26 cellular contexts compared by ENCODE assay signal in the genomic region with DNA sequence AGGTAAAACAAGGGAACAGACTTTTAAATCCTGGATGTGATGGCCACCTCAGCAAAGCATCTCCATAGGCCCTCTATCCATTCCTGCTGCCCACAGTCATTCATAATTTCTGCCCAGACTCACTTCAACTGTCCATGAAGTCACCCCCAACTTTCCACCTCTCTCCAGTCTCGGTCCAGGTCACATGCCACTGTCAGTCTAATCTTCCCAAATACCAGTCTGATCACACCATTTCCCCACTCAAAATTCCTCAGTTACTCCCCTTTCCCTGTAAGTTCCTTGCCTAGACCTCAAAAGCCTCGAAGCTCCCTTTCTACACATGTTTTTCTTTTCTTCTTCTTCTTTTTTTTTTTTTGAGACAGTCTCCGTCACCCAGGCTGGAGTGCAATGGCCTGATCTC. TPM values are rescaled to one million over a fixed set of nuclear protein-coding genes. Genes with fewer than 3 reads are reported as not detected.
DNase-seq lines count a peak whose midpoint lies in the region; ATAC-seq and TF ChIP-seq lines count a peak whose summit lies in the region.
"Had no signal": no experiment of that assay in that cellular context is flagged by ENCODE, and none has a peak within 500 bp of the region (broad histone marks: within the 10 kb centered on the region; RNA-seq: fewer than 3 reads in every experiment).

No MANE protein-coding gene starts in this region.

- no peak for DNase-seq in activated CD4-positive, alpha-beta T cell treated with anti-CD3 and anti-CD28 coated beads, Interleukin-2, amount 10 ng/mL, durations not matched to agents 7 days and 5 days
- no peak for DNase-seq in activated CD4-positive, alpha-beta T cell treated with anti-CD3 and anti-CD28 coated beads for 36 hours
- DNase-seq in nephron progenitor cell (no peak), inferior parietal cortex (ENCODE audit: extremely low spot score) (no peak), kidney glomerular epithelial cell (lab: John Stamatoyannopoulos, UW) (no peak), stomach (no peak), hippocampal formation (lab: John Stamatoyannopoulos, UW) (no peak)
- DNase-seq: ACHN; Calu3; CD4-positive, alpha-beta memory T cell; DMS153; GM23248; MM.1S; NCI-H1048; NCI-H1417 treated with DMSO at 0.1 percent for 48 hours; NCI-H187; NCI-H446; NCI-H526 treated with DMSO at 0.1 percent for 48 hours; PC-3; SHP77 treated with DMSO at 0.1 percent for 48 hours had no signal

- no peak overlapping the region for H3K27ac ChIP-seq in stomach
- H3K27ac ChIP-seq: 22Rv1, BLaER1, GM23248 had no signal

- intact Hi-C loops in activated CD4-positive, alpha-beta T cell treated with anti-CD3 and anti-CD28 coated beads for 36 hours (cut with DNase I, micrococcal nuclease): no loop called here
- intact Hi-C loops in dendritic cell treated with granulocyte-macrophage colony-stimulating factor and Interleukin-4, amounts not matched to agents 40 ng/mL and 50 ng/mL, for 4 days (cut with micrococcal nuclease): no loop called here
- intact Hi-C loops in stomach (cut with DNase I; ENCODE audit: low total_unique reads): no loop called here

- peak overlapping the region; percentile 57 for H3K27ac Mint-ChIP-seq in activated CD4-positive, alpha-beta T cell treated with anti-CD3 and anti-CD28 coated beads, Interleukin-2, amount 10 ng/mL, durations not matched to agents 7 days and 5 days
- no peak overlapping the region for H3K27ac Mint-ChIP-seq in activated CD4-positive, alpha-beta T cell treated with anti-CD3 and anti-CD28 coated beads for 36 hours
- H3K27ac Mint-ChIP-seq in dendritic cell treated with granulocyte-macrophage colony-stimulating factor and Interleukin-4, amounts not matched to agents 40 ng/mL and 50 ng/mL, for 4 days: peak overlapping the region; percentile 17
- H3K27ac Mint-ChIP-seq in nephron progenitor cell: peak overlapping the region; percentile 64

- TF ChIP-seq POLR2A in stomach (IDR thresholded peaks at IDR 0.05): no peak

- H3K27me3 Mint-ChIP-seq in activated CD4-positive, alpha-beta T cell treated with anti-CD3 and anti-CD28 coated beads, Interleukin-2, amount 10 ng/mL, durations not matched to agents 7 days and 5 days: no peaks in the 10 kb centered on the region
- no peaks in the 10 kb centered on the region for H3K27me3 Mint-ChIP-seq in activated CD4-positive, alpha-beta T cell treated with anti-CD3 and anti-CD28 coated beads for 36 hours
- H3K27me3 Mint-ChIP-seq in dendritic cell treated with granulocyte-macrophage colony-stimulating factor and Interleukin-4, amounts not matched to agents 40 ng/mL and 50 ng/mL, for 4 days: peaks cover 4% of the 10 kb centered on the region
- no peaks in the 10 kb centered on the region for H3K27me3 Mint-ChIP-seq in nephron progenitor cell (ENCODE audit: low read depth, poor library complexity)

- no peak overlapping the region for H3K4me3 Mint-ChIP-seq in activated CD4-positive, alpha-beta T cell treated with anti-CD3 and anti-CD28 coated beads, Interleukin-2, amount 10 ng/mL, durations not matched to agents 7 days and 5 days
- no peak overlapping the region for H3K4me3 Mint-ChIP-seq in activated CD4-positive, alpha-beta T cell treated with anti-CD3 and anti-CD28 coated beads for 36 hours
- no peak overlapping the region for H3K4me3 Mint-ChIP-seq in dendritic cell treated with granulocyte-macrophage colony-stimulating factor and Interleukin-4, amounts not matched to agents 40 ng/mL and 50 ng/mL, for 4 days
- H3K4me3 Mint-ChIP-seq in nephron progenitor cell: no peak overlapping the region
- H3K4me3 Mint-ChIP-seq: CD4-positive, alpha-beta memory T cell had no signal

- 71 to 80% (median 77%) methylated on average over 3 of the region's 3 CpGs for WGBS in stomach, 5 donors

- TF ChIP-seq CTCF in nephron progenitor cell (IDR thresholded peaks at IDR 0.05) (no peak), stomach (IDR thresholded peaks at IDR 0.05) (no peak)

- no peak overlapping the region for H3K4me3 ChIP-seq in stomach
- H3K4me3 ChIP-seq: BLaER1, GM23248, HAP-1 had no signal

- H3K4me1 Mint-ChIP-seq in activated CD4-positive, alpha-beta T cell treated with anti-CD3 and anti-CD28 coated beads, Interleukin-2, amount 10 ng/mL, durations not matched to agents 7 days and 5 days: no peaks in the 10 kb centered on the region
- no peaks in the 10 kb centered on the region for H3K4me1 Mint-ChIP-seq in activated CD4-positive, alpha-beta T cell treated with anti-CD3 and anti-CD28 coated beads for 36 hours
- H3K4me1 Mint-ChIP-seq in dendritic cell treated with granulocyte-macrophage colony-stimulating factor and Interleukin-4, amounts not matched to agents 40 ng/mL and 50 ng/mL, for 4 days (ENCODE audit: low read depth): peaks cover 30% of the 10 kb centered on the region
- peaks cover 22% of the 10 kb centered on the region for H3K4me1 Mint-ChIP-seq in nephron progenitor cell

- no peaks in the 10 kb centered on the region for H3K4me1 ChIP-seq in stomach
- H3K4me1 ChIP-seq: BLaER1, HAP-1 had no signal

- no peak for ATAC-seq in activated CD4-positive, alpha-beta T cell treated with anti-CD3 and anti-CD28 coated beads for 36 hours
- ATAC-seq: PC-3 had no signal

- no peaks in the 10 kb centered on the region for H3K9me3 Mint-ChIP-seq in activated CD4-positive, alpha-beta T cell treated with anti-CD3 and anti-CD28 coated beads, Interleukin-2, amount 10 ng/mL, durations not matched to agents 7 days and 5 days
- no peaks in the 10 kb centered on the region for H3K9me3 Mint-ChIP-seq in activated CD4-positive, alpha-beta T cell treated with anti-CD3 and anti-CD28 coated beads for 36 hours (ENCODE audit: low read depth)
- no peaks in the 10 kb centered on the region for H3K9me3 Mint-ChIP-seq in dendritic cell treated with granulocyte-macrophage colony-stimulating factor and Interleukin-4, amounts not matched to agents 40 ng/mL and 50 ng/mL, for 4 days
- peaks cover 20% of the 10 kb centered on the region for H3K9me3 Mint-ChIP-seq in nephron progenitor cell

- POLR2A ChIA-PET in activated CD4-positive, alpha-beta T cell treated with anti-CD3 and anti-CD28 coated beads, Interleukin-2, amount 10 ng/mL, durations not matched to agents 7 days and 5 days (lab: Charles Lee): no interaction called here
- POLR2A ChIA-PET in activated CD4-positive, alpha-beta T cell treated with anti-CD3 and anti-CD28 coated beads for 36 hours (lab: Charles Lee): interaction anchor here (0.6 kb wide), 1 partner anchor 832 kb away, joined by 3 read pairs; no protein-coding TSS in a partner anchor

- CTCF ChIA-PET in activated CD4-positive, alpha-beta T cell treated with anti-CD3 and anti-CD28 coated beads, Interleukin-2, amount 10 ng/mL, durations not matched to agents 7 days and 5 days (lab: Charles Lee): interaction anchor here (0.5 to 1.9 kb wide), 3 partner anchors 11 to 613 kb away, joined by 3 to 5 read pairs (median 3); no protein-coding TSS in a partner anchor
- CTCF ChIA-PET in activated CD4-positive, alpha-beta T cell treated with anti-CD3 and anti-CD28 coated beads for 36 hours (lab: Charles Lee): interaction anchor here (0.8 kb wide), 1 partner anchor 23 kb away, joined by 3 read pairs; no protein-coding TSS in a partner anchor

- TF ChIP-seq EP300 in stomach (IDR thresholded peaks at IDR 0.05): no peak

- H3K9me3 ChIP-seq in stomach: no peaks in the 10 kb centered on the region
- H3K9me3 ChIP-seq: HAP-1 had no signal

- H3K36me3 Mint-ChIP-seq in activated CD4-positive, alpha-beta T cell treated with anti-CD3 and anti-CD28 coated beads, Interleukin-2, amount 10 ng/mL, durations not matched to agents 7 days and 5 days (ENCODE audit: low read depth): peaks cover 1% of the 10 kb centered on the region
- H3K36me3 Mint-ChIP-seq in activated CD4-positive, alpha-beta T cell treated with anti-CD3 and anti-CD28 coated beads for 36 hours (ENCODE audit: low read depth): no peaks in the 10 kb centered on the region
- no peaks in the 10 kb centered on the region for H3K36me3 Mint-ChIP-seq in dendritic cell treated with granulocyte-macrophage colony-stimulating factor and Interleukin-4, amounts not matched to agents 40 ng/mL and 50 ng/mL, for 4 days (ENCODE audit: low read depth)
- H3K36me3 Mint-ChIP-seq in nephron progenitor cell (ENCODE audit: low read depth): peaks cover 9% of the 10 kb centered on the region

- H3K36me3 ChIP-seq in stomach: no peaks in the 10 kb centered on the region
- H3K36me3 ChIP-seq: BLaER1, HAP-1 had no signal

- no peaks in the 10 kb centered on the region for H3K27me3 ChIP-seq in stomach
- H3K27me3 ChIP-seq: BLaER1 had no signal

RNA-seq across cellular contexts. Expression of a gene that starts 51.2 kb away (rescaled TPM):
- total RNA-seq in activated CD4-positive, alpha-beta T cell treated with anti-CD3 and anti-CD28 coated beads, Interleukin-2, amount 10 ng/mL, durations not matched to agents 7 days and 5 days: 10 to 100 TPM; 72.3 to 74.6 TPM
- total RNA-seq in activated CD4-positive, alpha-beta T cell treated with anti-CD3 and anti-CD28 coated beads for 36 hours: 10 to 100 TPM; 56.3 to 83.9 TPM
- total RNA-seq in stomach: 10 to 100 TPM in 3 of 5 donors, 1 to 10 TPM in 1, not detected in 1; 1.2 to 48.2 (median 18.5) TPM
- polyA plus RNA-seq in stomach: 10 to 100 TPM; 60.2 to 79.1 (median 65.8) TPM
- total RNA-seq: Calu3, G401, GM23248, RPMI7951 had no signal
- polyA plus RNA-seq: GM23248 had no signal
